Comparison of ENCODE assay signal across 1 cellular context in the genomic region with DNA sequence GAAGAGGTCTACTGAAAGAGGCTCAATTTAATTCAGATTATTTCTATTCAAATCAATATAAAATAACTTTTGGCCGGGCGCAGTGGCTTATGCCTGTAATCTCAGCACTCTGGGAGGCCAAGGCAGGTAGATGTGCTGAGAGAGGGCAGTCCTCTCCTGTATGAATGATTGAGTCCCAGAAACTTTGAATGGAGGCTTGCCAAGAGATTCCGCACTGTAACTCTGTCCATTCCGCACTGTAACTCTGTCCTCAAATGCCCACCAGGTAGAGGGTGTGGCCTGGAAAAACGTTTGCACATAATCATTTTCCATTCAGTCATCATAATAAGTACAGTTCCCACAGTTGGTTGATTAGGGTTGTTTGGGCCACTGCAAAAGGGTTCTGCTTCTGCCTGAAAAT.
TF ChIP-seq lines count a peak whose summit lies in the region.

No MANE protein-coding gene starts in this region.

TF ChIP-seq in GM23338, 12 proteins besides CTCF, POLR2A, EP300 and RAD21 (continued from another document):
- TF ChIP-seq JUNB (IDR thresholded peaks at IDR 0.05; ENCODE audit: unreplicated experiment) (no peak), EZH2phosphoT487 (IDR thresholded peaks at IDR 0.05; ENCODE audit: unreplicated experiment) (no peak)
